ENCODE assay signal across 22 cellular contexts in genomic region chr13:73286177-73286576, GRCh38.
DNase-seq lines count a peak whose midpoint lies in the region; ATAC-seq and TF ChIP-seq lines count a peak whose summit lies in the region.
"Had no signal": no experiment of that assay in that cellular context is flagged by ENCODE, and none has a peak within 500 bp of the region (broad histone marks: within the 10 kb centered on the region; RNA-seq: fewer than 3 reads in every experiment).

No MANE protein-coding gene starts in this region.

- no peak overlapping the region for H3K9ac ChIP-seq in OCI-LY3 (ENCODE audit: low read length)

- TF ChIP-seq CTCF in OCI-LY3 (IDR thresholded peaks at IDR 0.05; ENCODE audit: low read depth, low read length) = peak; percentile 31
- no peak for TF ChIP-seq CTCF in GM10266 (IDR thresholded peaks at IDR 0.05; ENCODE audit: control insufficient read depth, insufficient read depth, low read depth, missing control alignments)
- no peak for TF ChIP-seq CTCF in dorsolateral prefrontal cortex (IDR thresholded peaks at IDR 0.05 in 54 of 56, conservative IDR thresholded peaks at IDR 0.05 in 2 of 56; ENCODE audit: low read depth in 1 of 56, partially characterized antibody in 56 of 56)
- no peak for TF ChIP-seq CTCF in omental fat pad (IDR thresholded peaks at IDR 0.05)

- H3K4me3 ChIP-seq in OCI-LY3 (ENCODE audit: low read length) (no peak overlapping the region), dorsolateral prefrontal cortex (no peak overlapping the region)
- H3K4me3 ChIP-seq: lung, PC-9, SJSA1, tibial nerve had no signal

- no peak overlapping the region for H3K27ac ChIP-seq in OCI-LY3 (ENCODE audit: low read length)
- peak overlapping the region; percentile 93 for H3K27ac ChIP-seq in epithelial cell of prostate
- no peak overlapping the region for H3K27ac ChIP-seq in dorsolateral prefrontal cortex
- H3K27ac ChIP-seq: PC-9, SJSA1 had no signal

- intact Hi-C loops in dorsolateral prefrontal cortex (cut with DNase I) = no loop called here

- peak overlapping the region; percentile 9 for H3K27ac Mint-ChIP-seq in activated naive CD4-positive, alpha-beta T cell treated with anti-CD3 and anti-CD28 coated beads, Interleukin-2, amount 50 U/mL, for 24 hours
- H3K27ac Mint-ChIP-seq: B cell, brain, T-cell had no signal

- H3K79me2 ChIP-seq in OCI-LY3 (ENCODE audit: low read length) = no peaks in the 10 kb centered on the region

- no peaks in the 10 kb centered on the region for H3K36me3 Mint-ChIP-seq in activated naive CD4-positive, alpha-beta T cell treated with anti-CD3 and anti-CD28 coated beads, Interleukin-2, amount 50 U/mL, for 24 hours
- H3K36me3 Mint-ChIP-seq: brain, T-cell had no signal

- H3K9me3 Mint-ChIP-seq in activated naive CD4-positive, alpha-beta T cell treated with anti-CD3 and anti-CD28 coated beads, Interleukin-2, amount 50 U/mL, for 24 hours = no peaks in the 10 kb centered on the region

- H3K9me3 ChIP-seq in OCI-LY3 (ENCODE audit: insufficient read depth, low read length) = no peaks in the 10 kb centered on the region
- H3K9me3 ChIP-seq: SJSA1, tibial nerve had no signal

- H3K27me3 ChIP-seq in OCI-LY3 (ENCODE audit: low read depth, low read length) (no peaks in the 10 kb centered on the region), dorsolateral prefrontal cortex (peaks cover 0 to 7% (median 0%) of the 10 kb centered on the region in 45 donors)
- H3K27me3 ChIP-seq: SJSA1, tibial nerve had no signal

- no peak overlapping the region for H2AFZ ChIP-seq in OCI-LY3 (ENCODE audit: low read depth, low read length)
- H2AFZ ChIP-seq: PC-9 had no signal

- H3K4me2 ChIP-seq in OCI-LY3 (ENCODE audit: low read length) = no peak overlapping the region
- H3K4me2 ChIP-seq: PC-9 had no signal

- H3K36me3 ChIP-seq in OCI-LY3 (replicated peaks; ENCODE audit: low read depth, low read length) = no peaks in the 10 kb centered on the region
- H3K36me3 ChIP-seq: SJSA1, tibial nerve had no signal

- no peaks in the 10 kb centered on the region for H3K4me1 Mint-ChIP-seq in activated naive CD4-positive, alpha-beta T cell treated with anti-CD3 and anti-CD28 coated beads, Interleukin-2, amount 50 U/mL, for 24 hours
- H3K4me1 Mint-ChIP-seq: B cell, T-cell had no signal

- no peak for DNase-seq in activated naive CD4-positive, alpha-beta T cell treated with anti-CD3 and anti-CD28 coated beads, Interleukin-2, amount 50 U/mL, for 16 hours
- no peak for DNase-seq in epithelial cell of prostate (ENCODE audit: low read depth, low spot score)
- DNase-seq in GM10266 (ENCODE audit: extremely low spot score) = no peak
- DNase-seq in dorsolateral prefrontal cortex = no peak
- no peak for DNase-seq in omental fat pad (ENCODE audit: low spot score)
- DNase-seq: activated CD8-positive, alpha-beta memory T cell treated with anti-CD3 and anti-CD28 coated beads for 24 hours; activated gamma-delta T cell treated with Interleukin-2 at 50 U/mL for 16 hours; activated T-cell treated with anti-CD3 and anti-CD28 coated beads, Interleukin-2, amount 50 U/mL, for 1 hour; cortex of kidney; DMS79; kidney glomerular epithelial cell; NCI-H1436 treated with DMSO at 0.1 percent for 48 hours; PC-9; T-cell had no signal

- no peaks in the 10 kb centered on the region for H4K20me1 ChIP-seq in OCI-LY3 (ENCODE audit: insufficient read depth, low read length)

- no peaks in the 10 kb centered on the region for H3K27me3 Mint-ChIP-seq in activated naive CD4-positive, alpha-beta T cell treated with anti-CD3 and anti-CD28 coated beads, Interleukin-2, amount 50 U/mL, for 24 hours
- H3K27me3 Mint-ChIP-seq: B cell had no signal

- no peak overlapping the region for H3K4me3 Mint-ChIP-seq in activated naive CD4-positive, alpha-beta T cell treated with anti-CD3 and anti-CD28 coated beads, Interleukin-2, amount 50 U/mL, for 24 hours
- H3K4me3 Mint-ChIP-seq: B cell, brain, T-cell had no signal

- H3K4me1 ChIP-seq in OCI-LY3 (ENCODE audit: low read length) = no peaks in the 10 kb centered on the region
- H3K4me1 ChIP-seq: SJSA1, tibial nerve had no signal

- no peak for ATAC-seq in HG03354 (IDR thresholded peaks at IDR 0.05; ENCODE audit: poor library complexity, severe bottlenecking, unreplicated experiment)
- ATAC-seq in omental fat pad (ENCODE audit: low FRiP score) = no peak
- ATAC-seq: T-cell had no signal
